Comparison of ENCODE assay signal across 20 cellular contexts in the genomic region with DNA sequence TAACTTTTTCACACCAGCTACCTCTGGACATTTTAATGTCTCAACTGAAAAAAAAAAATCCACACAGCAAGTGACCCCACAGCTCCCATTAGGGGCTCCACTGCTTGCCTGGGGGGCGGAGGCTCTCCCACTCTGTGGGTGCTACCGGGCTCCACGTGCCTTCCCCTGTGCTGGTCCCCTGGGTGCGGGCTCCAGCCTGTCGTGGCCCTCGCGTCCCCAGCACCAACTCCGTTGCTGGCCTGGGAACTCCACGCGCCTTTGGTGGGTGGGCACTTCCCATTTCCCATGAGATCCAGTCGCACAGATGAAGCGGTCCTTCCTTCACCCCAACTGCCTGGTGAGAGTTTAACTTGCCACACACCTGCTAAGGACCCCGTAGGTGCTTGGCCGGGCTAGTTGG. TPM values are rescaled to one million over a fixed set of nuclear protein-coding genes. Genes with fewer than 3 reads are reported as not detected.
A peak's percentile ranks its signal among the peaks of the same experiment; 100 is the strongest.
DNase-seq lines count a peak whose midpoint lies in the region; ATAC-seq, FAIRE-seq and TF ChIP-seq lines count a peak whose summit lies in the region.
"Had no signal": no experiment of that assay in that cellular context is flagged by ENCODE, and none has a peak within 500 bp of the region (broad histone marks: within the 10 kb centered on the region; RNA-seq: fewer than 3 reads in every experiment).

No MANE protein-coding gene starts in this region.

- POLR2A ChIA-PET in WTC11 (lab: Charles Lee), result no interaction called here

- no peak overlapping the region for H3K4me3 Mint-ChIP-seq in WTC11
- no peak overlapping the region for H3K4me3 Mint-ChIP-seq in effector memory CD8-positive, alpha-beta T cell
- no peak overlapping the region for H3K4me3 Mint-ChIP-seq in neural crest cell
- H3K4me3 Mint-ChIP-seq: CD4-positive, alpha-beta memory T cell; IgD-negative memory B cell had no signal

- H3K4me1 Mint-ChIP-seq in WTC11, result no peaks in the 10 kb centered on the region
- H3K4me1 Mint-ChIP-seq in effector memory CD8-positive, alpha-beta T cell (ENCODE audit: low read depth in 2 of 2), result peaks cover 2 to 8% of the 10 kb centered on the region in 2 donors
- H3K4me1 Mint-ChIP-seq in neural crest cell, result peaks cover 13% of the 10 kb centered on the region
- H3K4me1 Mint-ChIP-seq: CD4-positive, alpha-beta memory T cell had no signal

- TF ChIP-seq CTCF in WTC11 (IDR thresholded peaks at IDR 0.05), result no peak
- no peak for TF ChIP-seq CTCF in neural crest cell (conservative IDR thresholded peaks at IDR 0.05)
- TF ChIP-seq CTCF in upper lobe of right lung (IDR thresholded peaks at IDR 0.05), result no peak

- no peaks in the 10 kb centered on the region for H3K9me3 Mint-ChIP-seq in WTC11
- H3K9me3 Mint-ChIP-seq in effector memory CD8-positive, alpha-beta T cell, result no peaks in the 10 kb centered on the region
- no peaks in the 10 kb centered on the region for H3K9me3 Mint-ChIP-seq in neural crest cell
- H3K9me3 Mint-ChIP-seq: CD4-positive, alpha-beta memory T cell; IgD-negative memory B cell had no signal

- H3K27me3 Mint-ChIP-seq in WTC11 (ENCODE audit: low read depth), result no peaks in the 10 kb centered on the region
- no peaks in the 10 kb centered on the region for H3K27me3 Mint-ChIP-seq in effector memory CD8-positive, alpha-beta T cell
- H3K27me3 Mint-ChIP-seq in neural crest cell (ENCODE audit: low read depth), result no peaks in the 10 kb centered on the region
- H3K27me3 Mint-ChIP-seq: CD4-positive, alpha-beta memory T cell; IgD-negative memory B cell had no signal

- intact Hi-C loops in upper lobe of right lung (cut with DNase I), result no loop called here

- ATAC-seq in WTC11 (no peak), upper lobe of right lung (no peak), GM18907 (IDR thresholded peaks at IDR 0.05; ENCODE audit: unreplicated experiment) (no peak)
- no peak for ATAC-seq in effector memory CD8-positive, alpha-beta T cell (replicated peaks)

- H3K27ac Mint-ChIP-seq in WTC11 (peak overlapping the region; percentile 45; the same call in 1 of the 2 replicates), neural crest cell (ENCODE audit: unreplicated experiment) (peak overlapping the region; percentile 43)
- peak overlapping the region; percentile 69 to 82 for H3K27ac Mint-ChIP-seq in effector memory CD8-positive, alpha-beta T cell
- H3K27ac Mint-ChIP-seq: CD4-positive, alpha-beta memory T cell had no signal

- H3K4me3 ChIP-seq in upper lobe of right lung, result no peak overlapping the region

- H3K36me3 ChIP-seq in upper lobe of right lung, result no peaks in the 10 kb centered on the region

- no peak for TF ChIP-seq POLR2A in GM12891 (IDR thresholded peaks at IDR 0.05; ENCODE audit: low read depth, low read length)

- DNase-seq in WTC11 (ENCODE audit: low spot score) (no peak), neural crest cell (ENCODE audit: low read depth, low spot score) (no peak), upper lobe of right lung (no peak), AG08395 (ENCODE audit: low spot score) (no peak), urothelium cell line (ENCODE audit: low spot score) (no peak), GM12891 (ENCODE audit: insufficient read length, low spot score) (no peak)
- no peak for DNase-seq in effector memory CD8-positive, alpha-beta T cell
- DNase-seq: ACHN; CD4-positive, alpha-beta memory T cell; HCEC 1CT; Kasumi-1; NCI-H187; NCI-H345; NCI-H526 treated with DMSO at 0.1 percent for 48 hours; NK-92 treated with Interleukin-12 subunit alpha and Interleukin-12 subunit beta, amount 100 ng/mL, for 24 hours; OCI-M1 had no signal

- FAIRE-seq in urothelium cell line (lab: Jason Lieb, UNC) (no peak), GM12891 (lab: Jason Lieb, UNC) (no peak)

- H3K36me3 Mint-ChIP-seq in WTC11 (peaks cover 1% of the 10 kb centered on the region), neural crest cell (ENCODE audit: low read depth) (peaks cover under 1% of the 10 kb centered on the region)
- peaks cover 5% of the 10 kb centered on the region for H3K36me3 Mint-ChIP-seq in effector memory CD8-positive, alpha-beta T cell (ENCODE audit: insufficient read depth)
- H3K36me3 Mint-ChIP-seq: IgD-negative memory B cell had no signal

- CTCF ChIA-PET in WTC11 (lab: Charles Lee), result interaction anchor here (0.6 kb wide), 1 partner anchor 77 kb away, joined by 3 read pairs; no protein-coding TSS in a partner anchor

- no peaks in the 10 kb centered on the region for H3K27me3 ChIP-seq in upper lobe of right lung

- peak overlapping the region; percentile 4 for H3K27ac ChIP-seq in upper lobe of right lung

- H3K9me3 ChIP-seq in upper lobe of right lung, result no peaks in the 10 kb centered on the region

- H3K4me1 ChIP-seq in upper lobe of right lung, result peaks cover 14% of the 10 kb centered on the region

TF ChIP-seq in WTC11, 78 proteins besides CTCF, POLR2A, EP300 and RAD21:
- TF ChIP-seq, protein P1, sequence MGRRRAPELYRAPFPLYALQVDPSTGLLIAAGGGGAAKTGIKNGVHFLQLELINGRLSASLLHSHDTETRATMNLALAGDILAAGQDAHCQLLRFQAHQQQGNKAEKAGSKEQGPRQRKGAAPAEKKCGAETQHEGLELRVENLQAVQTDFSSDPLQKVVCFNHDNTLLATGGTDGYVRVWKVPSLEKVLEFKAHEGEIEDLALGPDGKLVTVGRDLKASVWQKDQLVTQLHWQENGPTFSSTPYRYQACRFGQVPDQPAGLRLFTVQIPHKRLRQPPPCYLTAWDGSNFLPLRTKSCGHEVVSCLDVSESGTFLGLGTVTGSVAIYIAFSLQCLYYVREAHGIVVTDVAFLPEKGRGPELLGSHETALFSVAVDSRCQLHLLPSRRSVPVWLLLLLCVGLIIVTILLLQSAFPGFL (CRISPR knock-in tag; IDR thresholded peaks at IDR 0.05; ENCODE audit: borderline replicate concordance), result no peak
- no peak for TF ChIP-seq CBFB (CRISPR knock-in tag; IDR thresholded peaks at IDR 0.05; ENCODE audit: low read depth)
- no peak for TF ChIP-seq EMX1 (CRISPR knock-in tag; IDR thresholded peaks at IDR 0.05)
- TF ChIP-seq JAZF1 (CRISPR knock-in tag; IDR thresholded peaks at IDR 0.05), result no peak
TF ChIP-seq in WTC11: peak in this region for 0.

TF ChIP-seq in GM12891, 5 proteins besides CTCF, POLR2A, EP300 and RAD21:
- TF ChIP-seq PAX5 (IDR thresholded peaks at IDR 0.05; ENCODE audit: insufficient read depth, low read length, severe bottlenecking) (no peak), TAF1 (IDR thresholded peaks at IDR 0.05; ENCODE audit: low read depth, low read length) (no peak), SPI1 (IDR thresholded peaks at IDR 0.05; ENCODE audit: low read depth, low read length) (no peak), POU2F2 (IDR thresholded peaks at IDR 0.05; ENCODE audit: low read depth, low read length) (no peak), POLR2AphosphoS5 (IDR thresholded peaks at IDR 0.05; ENCODE audit: low read depth, low read length) (no peak)

RNA-seq across cellular contexts. Expression of gene GPR153, which starts 27.1 kb away (rescaled TPM):
- total RNA-seq in WTC11 (2021), result 13.4 to 14.8 TPM (median 14.6 TPM) in 3 replicates
- 28.1 and 28.7 TPM in 2 replicates for total RNA-seq in neural crest cell
- 16.9 TPM for total RNA-seq in upper lobe of right lung
- 0.87 TPM for polyA plus RNA-seq in GM12891 (2012; ENCODE audit: low read depth, missing spikeins)
- polyA plus RNA-seq: CD4-positive, alpha-beta memory T cell had no signal

RNA-seq across cellular contexts. Expression of gene HES3, which starts 44.0 kb away (rescaled TPM):
- total RNA-seq in WTC11 (2021) (74.7 to 78.7 TPM (median 78.3 TPM) in 3 replicates), neural crest cell (23.6 and 25.2 TPM in 2 replicates), upper lobe of right lung (not detected)
- not detected for polyA plus RNA-seq in GM12891 (2012; ENCODE audit: low read depth, missing spikeins)
- total RNA-seq: CD4-positive, alpha-beta memory T cell; HT-29; RPMI7951 had no signal
- polyA plus RNA-seq: CD4-positive, alpha-beta memory T cell; IgD-negative memory B cell had no signal

RNA-seq across cellular contexts. Expression of gene ICMT, which starts 52.3 kb away (rescaled TPM):
- total RNA-seq in WTC11 (2021) (105 to 113 TPM (median 107 TPM) in 3 replicates), neural crest cell (85.4 and 92.8 TPM in 2 replicates), upper lobe of right lung (56.9 TPM)
- 19.3 TPM for polyA plus RNA-seq in GM12891 (2012; ENCODE audit: low read depth, missing spikeins)

Comparison
In these comparisons a context has a peak if more than half of its experiments do, and no peak if none do; other contexts are left out.
1. RNA of gene HES3, which starts 44.0 kb away (total RNA-seq): 74.7 to 78.7 TPM in WTC11 and 23.6 to 25.2 TPM in neural crest cell; not detected in upper lobe of right lung (single experiment); every median in the first group is over 10 times any median in the second.
2. Peak in every context shown above with its lines, with median percentiles within 50 percentile points of each other: H3K27ac Mint-ChIP-seq.